In the genomic region with DNA sequence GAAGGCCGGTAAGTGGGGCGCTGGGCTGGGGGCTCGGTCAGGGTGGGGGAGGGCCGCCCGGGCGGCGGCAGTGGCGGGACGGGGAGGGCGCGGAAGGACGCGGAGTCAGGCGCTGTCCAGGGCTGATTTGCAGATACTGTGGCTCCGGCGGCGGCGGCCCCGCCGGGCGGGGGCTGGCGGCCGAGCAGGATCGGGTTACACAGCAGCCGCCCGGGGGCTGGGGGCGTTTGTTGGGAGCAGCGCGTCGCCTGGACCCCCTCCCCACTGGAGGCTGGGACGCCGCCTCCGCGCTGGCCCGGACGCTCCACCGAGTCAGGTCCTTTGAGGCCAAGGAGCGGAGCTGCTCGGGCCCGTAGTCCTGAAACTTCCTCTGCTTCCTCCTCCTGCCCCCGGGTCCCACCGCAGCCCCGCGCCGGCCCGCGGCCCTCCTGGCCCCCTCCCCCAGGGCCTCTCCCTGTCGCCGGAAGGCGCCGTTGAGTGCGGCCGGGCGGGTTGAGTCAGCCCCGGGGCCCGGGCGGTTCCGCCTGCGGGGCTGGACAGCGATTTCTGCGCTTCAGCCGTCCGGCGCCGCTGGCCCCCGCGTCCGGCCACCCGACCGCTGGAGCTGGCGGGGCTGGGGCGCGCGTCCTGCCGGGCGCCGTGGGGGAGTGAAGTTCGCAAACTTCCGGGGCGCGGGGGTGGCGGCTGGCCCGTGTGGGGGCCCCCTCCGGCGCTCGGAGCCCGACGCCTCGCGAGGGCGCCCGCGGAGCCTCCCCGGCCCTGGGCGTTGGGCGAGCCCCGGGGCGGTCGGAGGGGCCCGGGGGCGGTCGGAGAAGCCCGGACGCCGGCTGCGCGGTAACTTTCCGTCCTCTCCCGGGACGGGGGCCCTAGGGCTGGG, we compare ENCODE assay signal across 7 cellular contexts. TPM values are rescaled to one million over a fixed set of nuclear protein-coding genes. Genes with fewer than 3 reads are reported as not detected.
DNase-seq lines count a peak whose midpoint lies in the region; ATAC-seq and TF ChIP-seq lines count a peak whose summit lies in the region.

No MANE protein-coding gene starts in this region.

- H3K4me3 ChIP-seq in epithelial cell of proximal tubule (ENCODE audit: low read depth, low read length), result peak overlapping the region; percentile 95
- peak overlapping the region; percentile 81 to 94 for H3K4me3 ChIP-seq in muscle layer of colon (ENCODE audit: low read depth in 1 of 2, low read length in 2 of 2)

- ATAC-seq in GM18858 (IDR thresholded peaks at IDR 0.05; ENCODE audit: unreplicated experiment) (peak; percentile 44), HG02870 (IDR thresholded peaks at IDR 0.05; ENCODE audit: unreplicated experiment) (peak; percentile 50)

- DNase-seq in NOMO-1 (lab: John Stamatoyannopoulos, UW; ENCODE audit: unreplicated experiment in 2 of 2), result peak; percentile 54 to 68
- DNase-seq in activated T-cell treated with anti-CD3 and anti-CD28 coated beads for 4 hours, result peak; percentile 55
- no peak for DNase-seq in epithelial cell of proximal tubule (ENCODE audit: low read depth)
- peak; percentile 40 to 74 for DNase-seq in stimulated activated CD8-positive, alpha-beta memory T cell treated with anti-CD3 and anti-CD28 coated beads, Interleukin-7, amount 100 ng/mL, for 4 hours (ENCODE audit: low read depth in 2 of 2)

- no peaks in the 10 kb centered on the region for H3K9me3 ChIP-seq in muscle layer of colon (ENCODE audit: low read length)

- H3K36me3 ChIP-seq in muscle layer of colon (ENCODE audit: insufficient read depth, low read length), result no peaks in the 10 kb centered on the region

- H3K9ac ChIP-seq in muscle layer of colon (ENCODE audit: low read length), result peak overlapping the region; percentile 11

- H3K27ac ChIP-seq in muscle layer of colon (ENCODE audit: low read depth, low read length), result peak overlapping the region; percentile 92

- no peaks in the 10 kb centered on the region for H3K27me3 ChIP-seq in muscle layer of colon (ENCODE audit: control insufficient read depth in 1 of 2, insufficient read depth in 2 of 2, low read length in 2 of 2)

- peaks cover 31% of the 10 kb centered on the region for H3K4me1 ChIP-seq in muscle layer of colon (ENCODE audit: insufficient read depth, low read length)

- no peak for TF ChIP-seq CTCF in epithelial cell of proximal tubule (conservative IDR thresholded peaks at IDR 0.05; ENCODE audit: low read depth, low read length)

RNA-seq across cellular contexts. Expression of a gene that starts 0.7 kb away (rescaled TPM):
- total RNA-seq in epithelial cell of proximal tubule, result 22.9 TPM in 2 replicates
